Comparison of ENCODE assay signal across 13 cellular contexts in genomic region chr6:130307752-130308361, GRCh38. TPM values are rescaled to one million over a fixed set of nuclear protein-coding genes. Genes with fewer than 3 reads are reported as not detected.
DNase-seq lines count a peak whose midpoint lies in the region; ATAC-seq and TF ChIP-seq lines count a peak whose summit lies in the region.
"Had no signal": no experiment of that assay in that cellular context is flagged by ENCODE, and none has a peak within 500 bp of the region (broad histone marks: within the 10 kb centered on the region; RNA-seq: fewer than 3 reads in every experiment).

No MANE protein-coding gene starts in this region.

- H3K4me3 ChIP-seq in choroid plexus epithelial cell (ENCODE audit: low read depth, low read length) (no peak overlapping the region), mucosa of descending colon (no peak overlapping the region)
- H3K4me3 ChIP-seq: adrenal gland had no signal

- H3K36me3 Mint-ChIP-seq in CD4-positive, alpha-beta T cell (ENCODE audit: low read depth), result no peaks in the 10 kb centered on the region
- H3K36me3 Mint-ChIP-seq: immature natural killer cell had no signal

- intact Hi-C loops in mucosa of descending colon (cut with DNase I, micrococcal nuclease), result no loop called here
- intact Hi-C loops in CD4-positive, alpha-beta T cell (cut with DNase I, micrococcal nuclease), result no loop called here

- H3K9me3 Mint-ChIP-seq in CD4-positive, alpha-beta T cell, result no peaks in the 10 kb centered on the region

- TF ChIP-seq CTCF in choroid plexus epithelial cell (conservative IDR thresholded peaks at IDR 0.05; ENCODE audit: low read depth, low read length), result no peak
- TF ChIP-seq CTCF in mucosa of descending colon (IDR thresholded peaks at IDR 0.05), result no peak
- TF ChIP-seq CTCF in CD4-positive, alpha-beta T cell (IDR thresholded peaks at IDR 0.05), result no peak

- POLR2A ChIA-PET in CD4-positive, alpha-beta T cell (lab: Charles Lee), result no interaction called here

- CTCF ChIA-PET in CD4-positive, alpha-beta T cell (lab: Charles Lee), result no interaction called here

- peak; percentile 82 for ATAC-seq in mucosa of descending colon
- ATAC-seq in HG03457 (IDR thresholded peaks at IDR 0.05; ENCODE audit: unreplicated experiment), result no peak
- no peak for ATAC-seq in CD4-positive, alpha-beta T cell (ENCODE audit: poor library complexity)
- ATAC-seq: activated CD8-positive, alpha-beta memory T cell treated with anti-CD3 and anti-CD28 coated beads, Interleukin-2, amount 10 ng/mL, durations not matched to agents 7 days and 5 days had no signal

- H3K27me3 Mint-ChIP-seq in CD4-positive, alpha-beta T cell, result no peaks in the 10 kb centered on the region
- H3K27me3 Mint-ChIP-seq: activated CD8-positive, alpha-beta memory T cell treated with anti-CD3 and anti-CD28 coated beads, Interleukin-2, amount 10 ng/mL, durations not matched to agents 7 days and 5 days had no signal

- H3K9me3 ChIP-seq in mucosa of descending colon, result no peaks in the 10 kb centered on the region
- no peaks in the 10 kb centered on the region for H3K9me3 ChIP-seq in CD4-positive, alpha-beta T cell (ENCODE audit: control insufficient read depth, low read length)
- H3K9me3 ChIP-seq: adrenal gland had no signal

- H3K27me3 ChIP-seq in CD4-positive, alpha-beta T cell (ENCODE audit: control insufficient read depth, insufficient read depth, low read length), result no peaks in the 10 kb centered on the region
- H3K27me3 ChIP-seq: adrenal gland had no signal

- no peak overlapping the region for H3K27ac ChIP-seq in CD4-positive, alpha-beta T cell (ENCODE audit: low read depth, low read length)
- H3K27ac ChIP-seq: adrenal gland had no signal

- H3K36me3 ChIP-seq in mucosa of descending colon (ENCODE audit: low read depth), result no peaks in the 10 kb centered on the region
- H3K36me3 ChIP-seq: adrenal gland had no signal

- DNase-seq in AG20443 (ENCODE audit: low spot score) (peak; percentile 51), HT1080 (ENCODE audit: low read depth) (peak; percentile 71), choroid plexus epithelial cell (ENCODE audit: low read depth) (peak; percentile 76), mucosa of descending colon (no peak), NCI-H187 treated with DMSO at 0.1 percent for 48 hours (lab: John Stamatoyannopoulos, UW) (no peak), inferior parietal cortex (ENCODE audit: extremely low spot score) (no peak)
- DNase-seq in CD4-positive, alpha-beta T cell, result no peak
- DNase-seq: activated CD8-positive, alpha-beta memory T cell treated with anti-CD3 and anti-CD28 coated beads, Interleukin-2, amount 10 ng/mL, durations not matched to agents 7 days and 5 days; adrenal gland; immature natural killer cell; NCI-H2107; stimulated activated CD4-positive, alpha-beta T cell treated with anti-CD3 and anti-CD28 coated beads, Interleukin-12 subunit alpha, Interleukin-12 subunit beta, amount 100 ng/mL, for 4 hours had no signal

- H3K4me1 ChIP-seq in mucosa of descending colon (ENCODE audit: low read depth), result no peaks in the 10 kb centered on the region
- H3K4me1 ChIP-seq: adrenal gland had no signal

- no peaks in the 10 kb centered on the region for H3K4me1 Mint-ChIP-seq in CD4-positive, alpha-beta T cell (ENCODE audit: low read depth)
- H3K4me1 Mint-ChIP-seq: immature natural killer cell had no signal

- no peak overlapping the region for H3K4me3 Mint-ChIP-seq in CD4-positive, alpha-beta T cell
- H3K4me3 Mint-ChIP-seq: activated CD8-positive, alpha-beta memory T cell treated with anti-CD3 and anti-CD28 coated beads, Interleukin-2, amount 10 ng/mL, durations not matched to agents 7 days and 5 days; immature natural killer cell had no signal

- H3K27ac Mint-ChIP-seq in CD4-positive, alpha-beta T cell, result no peak overlapping the region
- H3K27ac Mint-ChIP-seq: activated CD8-positive, alpha-beta memory T cell treated with anti-CD3 and anti-CD28 coated beads, Interleukin-2, amount 10 ng/mL, durations not matched to agents 7 days and 5 days had no signal

RNA-seq across cellular contexts. Expression of gene TMEM200A, which starts 58.0 kb away (rescaled TPM):
- 21.3 and 23.2 TPM in 2 replicates for total RNA-seq in HT1080 (2014; rRNA removed; shearing (Covaris generic))
- 23.6 and 32.6 TPM in 2 replicates for polyA plus RNA-seq in HT1080 (2015; cell fraction: cytosol; rRNA removed)
- polyA plus RNA-seq in HT1080 (2015; cell fraction: nucleus; rRNA removed), result 27.9 and 32.1 TPM in 2 replicates
- 10 to 100 TPM in 1 of 3 donors, 1 to 10 TPM in 2; 8.1 to 60.4 (median 8.6) TPM for total RNA-seq in mucosa of descending colon
- total RNA-seq in CD4-positive, alpha-beta T cell, result under 1 TPM; 0.30 to 0.34 TPM

Comparison
In these comparisons a context has a peak if more than half of its experiments do, and no peak if none do; other contexts are left out.
1. DNase-seq: peak in AG20443 (single experiment), HT1080 (single experiment) and choroid plexus epithelial cell (single experiment); none in mucosa of descending colon (0 of 3), NCI-H187 treated with DMSO at 0.1 percent for 48 hours (single experiment), CD4-positive, alpha-beta T cell (0 of 10) and inferior parietal cortex (single experiment).
2. RNA of gene TMEM200A, which starts 58.0 kb away (total RNA-seq): 21.3 to 23.2 TPM in HT1080 and 8.1 to 60.4 TPM in mucosa of descending colon; 0.30 to 0.34 TPM in CD4-positive, alpha-beta T cell; every median in the first group is over 4 times any median in the second.